ENCODE assay signal across 25 cellular contexts in the genomic region with DNA sequence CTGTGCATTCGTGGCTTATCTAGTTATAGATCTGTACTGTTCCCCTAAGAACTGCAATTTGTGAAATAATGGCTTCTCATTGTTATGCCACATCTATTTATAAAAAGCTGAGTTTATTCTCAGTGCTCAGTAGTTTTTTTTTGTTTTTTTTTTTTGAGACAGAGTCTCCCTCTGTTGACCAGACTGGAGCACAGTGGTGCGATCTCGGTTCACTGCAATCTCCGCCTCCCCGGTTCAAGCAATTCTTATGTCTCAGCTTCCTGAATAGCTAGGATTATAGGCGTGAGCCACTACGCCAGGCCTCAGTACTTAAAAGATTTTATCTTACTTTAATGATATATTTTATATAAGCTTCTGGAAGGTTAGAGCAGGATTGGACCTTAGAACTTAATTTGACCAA. TPM values are rescaled to one million over a fixed set of nuclear protein-coding genes. Genes with fewer than 3 reads are reported as not detected.
DNase-seq lines count a peak whose midpoint lies in the region; ATAC-seq and TF ChIP-seq lines count a peak whose summit lies in the region.
"Had no signal": no experiment of that assay in that cellular context is flagged by ENCODE, and none has a peak within 500 bp of the region (broad histone marks: within the 10 kb centered on the region; RNA-seq: fewer than 3 reads in every experiment).

No MANE protein-coding gene starts in this region.

- H3K4me2 ChIP-seq in GM23338 (no peak overlapping the region), OCI-LY3 (ENCODE audit: low read length) (no peak overlapping the region), neural progenitor cell (no peak overlapping the region)

- H3K27ac Mint-ChIP-seq in GM23338 (no peak overlapping the region), neural progenitor cell (no peak overlapping the region)
- H3K27ac Mint-ChIP-seq: activated T-cell treated with anti-CD3 and anti-CD28 coated beads, Interleukin-2, amount 50 U/mL, for 72 hours; progenitor cell of endocrine pancreas had no signal

- H3K27me3 Mint-ChIP-seq in GM23338 (ENCODE audit: insufficient read depth, low read depth, poor library complexity) = peaks cover 3% of the 10 kb centered on the region
- no peaks in the 10 kb centered on the region for H3K27me3 Mint-ChIP-seq in neural progenitor cell (ENCODE audit: insufficient read depth, low read depth)
- H3K27me3 Mint-ChIP-seq: progenitor cell of endocrine pancreas had no signal

- no peaks in the 10 kb centered on the region for H3K36me3 ChIP-seq in GM23338 (ENCODE audit: insufficient read depth)
- H3K36me3 ChIP-seq in OCI-LY3 (replicated peaks; ENCODE audit: low read depth, low read length) = peaks cover 61% of the 10 kb centered on the region
- no peaks in the 10 kb centered on the region for H3K36me3 ChIP-seq in neural progenitor cell
- H3K36me3 ChIP-seq: neutrophil, right lobe of liver had no signal

- H3K9me3 Mint-ChIP-seq in GM23338 (peaks cover 2% of the 10 kb centered on the region; the same call in 1 of the 3 replicates), neural progenitor cell (no peaks in the 10 kb centered on the region)

- H2AFZ ChIP-seq in GM23338 (no peak overlapping the region), OCI-LY3 (ENCODE audit: low read depth, low read length) (no peak overlapping the region), neural progenitor cell (replicated peaks) (no peak overlapping the region)

- ATAC-seq in GM23338 (no peak), GM18868 (IDR thresholded peaks at IDR 0.05; ENCODE audit: unreplicated experiment) (no peak)
- ATAC-seq: activated T-cell treated with anti-CD3 and anti-CD28 coated beads, Interleukin-2, amount 50 U/mL, for 72 hours; right lobe of liver had no signal

- H3K79me2 ChIP-seq in GM23338 (replicated peaks; ENCODE audit: insufficient read depth) = no peaks in the 10 kb centered on the region
- H3K79me2 ChIP-seq in OCI-LY3 (ENCODE audit: low read length) = peaks cover 17% of the 10 kb centered on the region
- H3K79me2 ChIP-seq in neural progenitor cell (ENCODE audit: low read depth) = no peaks in the 10 kb centered on the region

- H3K27ac ChIP-seq in GM23338 (ENCODE audit: low read depth) = no peak overlapping the region
- no peak overlapping the region for H3K27ac ChIP-seq in OCI-LY3 (ENCODE audit: low read length)
- peak overlapping the region in 32 of 59 donors; percentile 0 to 80 (median 31) for H3K27ac ChIP-seq in dorsolateral prefrontal cortex
- H3K27ac ChIP-seq in neural progenitor cell = no peak overlapping the region
- H3K27ac ChIP-seq: esophagus squamous epithelium, neutrophil, right lobe of liver, stomach, thyroid gland, vagina had no signal

- H3K9me3 ChIP-seq in OCI-LY3 (ENCODE audit: insufficient read depth, low read length) (peaks cover 8% of the 10 kb centered on the region), neural progenitor cell (ENCODE audit: low read depth) (no peaks in the 10 kb centered on the region)
- H3K9me3 ChIP-seq: esophagus squamous epithelium, neutrophil, right lobe of liver, stomach, thyroid gland, vagina had no signal

- intact Hi-C loops in dorsolateral prefrontal cortex (cut with DNase I) = no loop called here

- no peak overlapping the region for H3K9ac ChIP-seq in OCI-LY3 (ENCODE audit: low read length)
- no peak overlapping the region for H3K9ac ChIP-seq in neural progenitor cell

- in situ Hi-C loops in GM13976 (cut with MboI; ENCODE audit: low sequenced_read_pairs, unreplicated experiment) = no loop called here

- peak; percentile 26 to 32 for TF ChIP-seq CTCF in GM23338 (conservative IDR thresholded peaks at IDR 0.05; ENCODE audit: low read depth in 2 of 2)
- 0 out of 2 replicates have a peak, but pooled peaks have one; percentile 9 for TF ChIP-seq CTCF in OCI-LY3 (IDR thresholded peaks at IDR 0.05; ENCODE audit: low read depth, low read length)
- TF ChIP-seq CTCF in dorsolateral prefrontal cortex (IDR thresholded peaks at IDR 0.05 in 54 of 56, conservative IDR thresholded peaks at IDR 0.05 in 2 of 56; ENCODE audit: low read depth in 1 of 56, partially characterized antibody in 56 of 56) = peak in 38 of 56 donors; percentile 4 to 61 (median 25)
- TF ChIP-seq CTCF in neural progenitor cell (IDR thresholded peaks at IDR 0.05) = peak; percentile 5
- TF ChIP-seq CTCF in GM13976 (IDR thresholded peaks at IDR 0.05; ENCODE audit: borderline replicate concordance, control extremely low read depth, extremely low read depth, insufficient read depth, missing control alignments) = no peak

- DNase-seq in GM23338 (ENCODE audit: low spot score) (peak; percentile 37), dorsolateral prefrontal cortex (no peak), neural progenitor cell (ENCODE audit: low spot score) (no peak), NCI-H69 (lab: John Stamatoyannopoulos, UW) (no peak), islet precursor cell (no peak), GM13976 (ENCODE audit: low spot score) (no peak)
- DNase-seq: ACHN; activated CD4-positive, alpha-beta T cell treated with anti-CD3 and anti-CD28 coated beads, Interleukin-2, amount 50 U/mL, for 48 hours; activated CD4-positive, CD25-positive, alpha-beta regulatory T cell treated with anti-CD3 and anti-CD28 coated beads, Interleukin-2, amount 50 U/mL, for 72 hours; activated T-cell treated with anti-CD3 and anti-CD28 coated beads, Interleukin-2, amount 50 U/mL, for 72 hours; DMS153; esophagus squamous epithelium; NCI-H1092; NCI-H1694; NCI-H446 treated with DMSO at 0.1 percent for 48 hours; right lobe of liver; stimulated activated CD4-positive, alpha-beta T cell treated with anti-CD3 and anti-CD28 coated beads, Interleukin-2, amount 100 ng/mL, for 48 hours; stomach; T-helper 2 cell; thyroid gland had no signal

- H3K36me3 Mint-ChIP-seq in GM23338 (ENCODE audit: low read depth) (peaks cover 2% of the 10 kb centered on the region; the same call in 2 of the 3 replicates), neural progenitor cell (no peaks in the 10 kb centered on the region)

- H3K4me1 ChIP-seq in GM23338 (ENCODE audit: insufficient read depth) (no peaks in the 10 kb centered on the region), OCI-LY3 (ENCODE audit: low read length) (peaks cover 61% of the 10 kb centered on the region), neural progenitor cell (peaks cover 12% of the 10 kb centered on the region)
- H3K4me1 ChIP-seq: esophagus squamous epithelium, thyroid gland, vagina had no signal

- no peak overlapping the region for H3K4me3 ChIP-seq in GM23338
- no peak overlapping the region for H3K4me3 ChIP-seq in OCI-LY3 (ENCODE audit: low read length)
- H3K4me3 ChIP-seq in dorsolateral prefrontal cortex = no peak overlapping the region
- no peak overlapping the region for H3K4me3 ChIP-seq in neural progenitor cell
- H3K4me3 ChIP-seq: esophagus squamous epithelium, right lobe of liver, stomach, thyroid gland, vagina had no signal

- H3K4me3 Mint-ChIP-seq in GM23338 (no peak overlapping the region), neural progenitor cell (no peak overlapping the region)
- H3K4me3 Mint-ChIP-seq: activated T-cell treated with anti-CD3 and anti-CD28 coated beads, Interleukin-2, amount 50 U/mL, for 72 hours had no signal

- no peaks in the 10 kb centered on the region for H3K9me2 ChIP-seq in GM23338 (ENCODE audit: insufficient read depth)

- H3K4me1 Mint-ChIP-seq in GM23338 = no peaks in the 10 kb centered on the region
- no peaks in the 10 kb centered on the region for H3K4me1 Mint-ChIP-seq in neural progenitor cell

- no peaks in the 10 kb centered on the region for H3K27me3 ChIP-seq in GM23338 (ENCODE audit: insufficient read depth)
- no peaks in the 10 kb centered on the region for H3K27me3 ChIP-seq in OCI-LY3 (ENCODE audit: low read depth, low read length)
- H3K27me3 ChIP-seq in dorsolateral prefrontal cortex = no peaks in the 10 kb centered on the region
- no peaks in the 10 kb centered on the region for H3K27me3 ChIP-seq in neural progenitor cell
- H3K27me3 ChIP-seq: esophagus squamous epithelium, neutrophil, right lobe of liver, stomach, thyroid gland, vagina had no signal

- no peaks in the 10 kb centered on the region for H3F3A ChIP-seq in GM23338 (replicated peaks; ENCODE audit: low read depth)
- peaks cover 7% of the 10 kb centered on the region for H3F3A ChIP-seq in neural progenitor cell (ENCODE audit: low read depth)

- no peaks in the 10 kb centered on the region for H4K20me1 ChIP-seq in GM23338 (replicated peaks; ENCODE audit: insufficient read depth)
- no peaks in the 10 kb centered on the region for H4K20me1 ChIP-seq in OCI-LY3 (ENCODE audit: insufficient read depth, low read length)
- H4K20me1 ChIP-seq in neural progenitor cell (ENCODE audit: low read depth) = no peaks in the 10 kb centered on the region

TF ChIP-seq in GM23338, 12 proteins besides CTCF, POLR2A, EP300 and RAD21 (continues in another document):
- TF ChIP-seq STAT1 (IDR thresholded peaks at IDR 0.05; ENCODE audit: unreplicated experiment) (no peak), ETS1 (IDR thresholded peaks at IDR 0.05) (no peak), POLR2AphosphoS5 (IDR thresholded peaks at IDR 0.05; ENCODE audit: low read depth) (no peak), EZH2phosphoT487 (IDR thresholded peaks at IDR 0.05; ENCODE audit: unreplicated experiment) (no peak)

RNA-seq across cellular contexts. Expression of gene SEC61B, which starts 19.0 kb away (rescaled TPM):
- 90.5 and 133 TPM in 2 replicates for total RNA-seq in GM23338 (2014; rRNA removed; shearing (Covaris generic))
- polyA plus RNA-seq in GM23338 (2016; fragmentation: Nextera tagmentation; extraction: Ambion mirVana) = 602 and 623 TPM in 2 replicates
- total RNA-seq in dorsolateral prefrontal cortex (10 to 100 TPM; 25.3 to 59.2 (median 38.7) TPM), neural progenitor cell (ENCODE audit: low replicate concordance) (83.7 and 99.2 TPM in 2 replicates)

RNA-seq across cellular contexts. Expression of gene ALG2, which starts 19.4 kb away (rescaled TPM):
- 34.3 and 39.7 TPM in 2 replicates for total RNA-seq in GM23338 (2014; rRNA removed; shearing (Covaris generic))
- 28.8 and 31.5 TPM in 2 replicates for polyA plus RNA-seq in GM23338 (2016; fragmentation: Nextera tagmentation; extraction: Ambion mirVana)
- total RNA-seq in dorsolateral prefrontal cortex (10 to 100 TPM; 11.4 to 25.3 (median 18.2) TPM), neural progenitor cell (ENCODE audit: low replicate concordance) (25.0 and 26.0 TPM in 2 replicates)

Comparison
In these comparisons a context has a peak if more than half of its experiments do, and no peak if none do; other contexts are left out.
1. H3K27ac ChIP-seq: peak in dorsolateral prefrontal cortex (32 of 59); none in GM23338 (single experiment), OCI-LY3 (single experiment) and neural progenitor cell (single experiment).